ENCODE assay signal across 2 cellular contexts in genomic region chr1:154578058-154578418, GRCh38.
TF ChIP-seq lines count a peak whose summit lies in the region.

No MANE protein-coding gene starts in this region.

TF ChIP-seq in SK-N-SH treated with all-trans-retinoic acid at 6 μM for 48 hours, 23 proteins besides CTCF, POLR2A, EP300 and RAD21:
- TF ChIP-seq POU6F1 (CRISPR knock-in tag; IDR thresholded peaks at IDR 0.05; ENCODE audit: borderline replicate concordance, low read depth) (no peak), OSR1 (CRISPR knock-in tag; IDR thresholded peaks at IDR 0.05) (no peak), CSRNP3 (CRISPR knock-in tag; IDR thresholded peaks at IDR 0.05) (no peak), ESRRG (CRISPR knock-in tag; IDR thresholded peaks at IDR 0.05) (no peak), ISL1 (CRISPR knock-in tag; IDR thresholded peaks at IDR 0.05) (no peak), ZFP3 (CRISPR knock-in tag; IDR thresholded peaks at IDR 0.05) (no peak), ZC3H10 (CRISPR knock-in tag; IDR thresholded peaks at IDR 0.05) (no peak), ZFP30 (CRISPR knock-in tag; IDR thresholded peaks at IDR 0.05) (no peak), SNAI2 (CRISPR knock-in tag; IDR thresholded peaks at IDR 0.05) (no peak), TCF4 (CRISPR knock-in tag; IDR thresholded peaks at IDR 0.05; ENCODE audit: borderline replicate concordance) (no peak)
- TF ChIP-seq, protein P1, sequence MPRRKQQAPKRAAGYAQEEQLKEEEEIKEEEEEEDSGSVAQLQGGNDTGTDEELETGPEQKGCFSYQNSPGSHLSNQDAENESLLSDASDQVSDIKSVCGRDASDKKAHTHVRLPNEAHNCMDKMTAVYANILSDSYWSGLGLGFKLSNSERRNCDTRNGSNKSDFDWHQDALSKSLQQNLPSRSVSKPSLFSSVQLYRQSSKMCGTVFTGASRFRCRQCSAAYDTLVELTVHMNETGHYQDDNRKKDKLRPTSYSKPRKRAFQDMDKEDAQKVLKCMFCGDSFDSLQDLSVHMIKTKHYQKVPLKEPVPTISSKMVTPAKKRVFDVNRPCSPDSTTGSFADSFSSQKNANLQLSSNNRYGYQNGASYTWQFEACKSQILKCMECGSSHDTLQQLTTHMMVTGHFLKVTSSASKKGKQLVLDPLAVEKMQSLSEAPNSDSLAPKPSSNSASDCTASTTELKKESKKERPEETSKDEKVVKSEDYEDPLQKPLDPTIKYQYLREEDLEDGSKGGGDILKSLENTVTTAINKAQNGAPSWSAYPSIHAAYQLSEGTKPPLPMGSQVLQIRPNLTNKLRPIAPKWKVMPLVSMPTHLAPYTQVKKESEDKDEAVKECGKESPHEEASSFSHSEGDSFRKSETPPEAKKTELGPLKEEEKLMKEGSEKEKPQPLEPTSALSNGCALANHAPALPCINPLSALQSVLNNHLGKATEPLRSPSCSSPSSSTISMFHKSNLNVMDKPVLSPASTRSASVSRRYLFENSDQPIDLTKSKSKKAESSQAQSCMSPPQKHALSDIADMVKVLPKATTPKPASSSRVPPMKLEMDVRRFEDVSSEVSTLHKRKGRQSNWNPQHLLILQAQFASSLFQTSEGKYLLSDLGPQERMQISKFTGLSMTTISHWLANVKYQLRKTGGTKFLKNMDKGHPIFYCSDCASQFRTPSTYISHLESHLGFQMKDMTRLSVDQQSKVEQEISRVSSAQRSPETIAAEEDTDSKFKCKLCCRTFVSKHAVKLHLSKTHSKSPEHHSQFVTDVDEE (CRISPR knock-in tag; IDR thresholded peaks at IDR 0.05): no peak

TF ChIP-seq in SK-N-SH, 30 proteins besides CTCF, POLR2A, EP300 and RAD21 (continued from another document):
- TF ChIP-seq, protein P2, sequence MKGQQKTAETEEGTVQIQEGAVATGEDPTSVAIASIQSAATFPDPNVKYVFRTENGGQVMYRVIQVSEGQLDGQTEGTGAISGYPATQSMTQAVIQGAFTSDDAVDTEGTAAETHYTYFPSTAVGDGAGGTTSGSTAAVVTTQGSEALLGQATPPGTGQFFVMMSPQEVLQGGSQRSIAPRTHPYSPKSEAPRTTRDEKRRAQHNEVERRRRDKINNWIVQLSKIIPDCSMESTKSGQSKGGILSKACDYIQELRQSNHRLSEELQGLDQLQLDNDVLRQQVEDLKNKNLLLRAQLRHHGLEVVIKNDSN (IDR thresholded peaks at IDR 0.05; ENCODE audit: borderline replicate concordance, low read depth): no peak
- TF ChIP-seq YY1 (IDR thresholded peaks at IDR 0.05; ENCODE audit: low read depth) (no peak), REST (IDR thresholded peaks at IDR 0.05; ENCODE audit: low read depth, low read length) (no peak), TEAD4 (IDR thresholded peaks at IDR 0.05; ENCODE audit: borderline replicate concordance, insufficient read depth) (no peak), CHD2 (IDR thresholded peaks at IDR 0.05; ENCODE audit: low read length, partially characterized antibody) (no peak), IRF3 (IDR thresholded peaks at IDR 0.05; ENCODE audit: low read depth, low read length) (no peak), FOSL2 (IDR thresholded peaks at IDR 0.05; ENCODE audit: borderline replicate concordance, low read depth) (no peak), MEF2A (IDR thresholded peaks at IDR 0.05; ENCODE audit: borderline replicate concordance, low read depth) (no peak), TCF12 (IDR thresholded peaks at IDR 0.05) (no peak), RFX5 (IDR thresholded peaks at IDR 0.05; ENCODE audit: low read length) (no peak), GABPA (IDR thresholded peaks at IDR 0.05; ENCODE audit: low read depth) (no peak)
- TF ChIP-seq, protein P3, sequence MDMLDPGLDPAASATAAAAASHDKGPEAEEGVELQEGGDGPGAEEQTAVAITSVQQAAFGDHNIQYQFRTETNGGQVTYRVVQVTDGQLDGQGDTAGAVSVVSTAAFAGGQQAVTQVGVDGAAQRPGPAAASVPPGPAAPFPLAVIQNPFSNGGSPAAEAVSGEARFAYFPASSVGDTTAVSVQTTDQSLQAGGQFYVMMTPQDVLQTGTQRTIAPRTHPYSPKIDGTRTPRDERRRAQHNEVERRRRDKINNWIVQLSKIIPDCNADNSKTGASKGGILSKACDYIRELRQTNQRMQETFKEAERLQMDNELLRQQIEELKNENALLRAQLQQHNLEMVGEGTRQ (IDR thresholded peaks at IDR 0.05; ENCODE audit: borderline replicate concordance, low read depth, low read length): no peak
TF ChIP-seq in SK-N-SH: peak in this region for 0.
